13 cellular contexts compared by ENCODE assay signal in genomic region chr18:59055345-59056032, GRCh38.
A peak's percentile ranks its signal among the peaks of the same experiment; 100 is the strongest.
DNase-seq lines count a peak whose midpoint lies in the region; ATAC-seq and TF ChIP-seq lines count a peak whose summit lies in the region.
"Had no signal": no experiment of that assay in that cellular context is flagged by ENCODE, and none has a peak within 500 bp of the region (broad histone marks: within the 10 kb centered on the region; RNA-seq: fewer than 3 reads in every experiment).

No MANE protein-coding gene starts in this region.

- in situ Hi-C loops in gastrocnemius medialis (cut with MboI; ENCODE audit: low sequenced_read_pairs in 4 of 4) = loop anchor here in 3 of 4 donors (5.0 to 25.0 kb wide), 2 partner anchors 273 to 518 kb away; no protein-coding TSS in a partner anchor

- H3K9ac ChIP-seq in OCI-LY3 (ENCODE audit: low read length) = no peak overlapping the region

- intact Hi-C loops in gastrocnemius medialis (cut with DNase I; ENCODE audit: low total_unique reads) = loop anchor here (2.0 to 5.0 kb wide), 3 partner anchors 65 to 188 kb away; no protein-coding TSS in a partner anchor
- intact Hi-C loops in spleen (cut with DNase I; ENCODE audit: low total_unique reads) = loop anchor here (5.0 kb wide), 1 partner anchor 273 kb away; no protein-coding TSS in a partner anchor

- DNase-seq in GM12864 (ENCODE audit: low read depth) (no peak), epithelial cell of esophagus (ENCODE audit: low read depth) (peak; percentile 14), gastrocnemius medialis (no peak), spleen (no peak), NOMO-1 treated with DMSO at 0.1 percent for 48 hours (lab: John Stamatoyannopoulos, UW; ENCODE audit: unreplicated experiment) (no peak)
- DNase-seq in central memory CD4-positive, alpha-beta T cell = no peak
- no peak for DNase-seq in stimulated activated naive CD4-positive, alpha-beta T cell (lab: John Stamatoyannopoulos, UW)
- DNase-seq: activated CD8-positive, alpha-beta memory T cell treated with anti-CD3 and anti-CD28 coated beads, Interleukin-2, amount 10 ng/mL, durations not matched to agents 7 days and 5 days; activated naive CD4-positive, alpha-beta T cell treated with anti-CD3 and anti-CD28 coated beads, Interleukin-2, amount 50 U/mL, for 16 hours; left ventricle myocardium superior; stimulated activated CD4-positive, alpha-beta T cell treated with anti-CD3 and anti-CD28 coated beads, Interleukin-2, amount 100 ng/mL, for 24 hours had no signal

- ATAC-seq in gastrocnemius medialis = no peak
- ATAC-seq: activated CD8-positive, alpha-beta memory T cell treated with anti-CD3 and anti-CD28 coated beads, Interleukin-2, amount 10 ng/mL, durations not matched to agents 7 days and 5 days; stimulated activated effector memory CD8-positive, alpha-beta T cell treated with anti-CD3 and anti-CD28 coated beads, Interleukin-12 subunit alpha, Interleukin-12 subunit beta, amount 100 ng/mL, for 72 hours had no signal

- H3K4me1 ChIP-seq in OCI-LY3 (ENCODE audit: low read length) (peaks cover 37% of the 10 kb centered on the region), gastrocnemius medialis (peaks cover 21 to 33% of the 10 kb centered on the region in 2 donors), spleen (peaks cover 0 to 27% (median 8%) of the 10 kb centered on the region in 6 donors)

- no peaks in the 10 kb centered on the region for H3K27me3 ChIP-seq in OCI-LY3 (ENCODE audit: low read depth, low read length)
- H3K27me3 ChIP-seq in gastrocnemius medialis = no peaks in the 10 kb centered on the region
- no peaks in the 10 kb centered on the region for H3K27me3 ChIP-seq in spleen (replicated peaks in 1 of 7)

- no peaks in the 10 kb centered on the region for H3K36me3 ChIP-seq in OCI-LY3 (replicated peaks; ENCODE audit: low read depth, low read length)
- H3K36me3 ChIP-seq in gastrocnemius medialis = no peaks in the 10 kb centered on the region
- no peaks in the 10 kb centered on the region for H3K36me3 ChIP-seq in spleen

- H3K4me2 ChIP-seq in OCI-LY3 (ENCODE audit: low read length) = peak overlapping the region; percentile 53

- H3K27ac ChIP-seq in OCI-LY3 (ENCODE audit: low read length) (no peak overlapping the region), gastrocnemius medialis (peak overlapping the region; percentile 25 to 73 (median 61)), spleen (peak overlapping the region in 4 of 8 donors; percentile 39 to 50 (median 44))

- no peak overlapping the region for H3K4me3 ChIP-seq in GM12864 (ENCODE audit: low read depth, low read length)
- no peak overlapping the region for H3K4me3 ChIP-seq in OCI-LY3 (ENCODE audit: low read length)
- no peak overlapping the region for H3K4me3 ChIP-seq in epithelial cell of esophagus (ENCODE audit: low read length)
- no peak overlapping the region for H3K4me3 ChIP-seq in gastrocnemius medialis
- no peak overlapping the region for H3K4me3 ChIP-seq in spleen

- H3K79me2 ChIP-seq in OCI-LY3 (ENCODE audit: low read length) = no peaks in the 10 kb centered on the region

- WGBS in spleen, 5 donors = 94 to 96% (median 95%) methylated on average over 4 of the region's 4 CpGs

- no peaks in the 10 kb centered on the region for H4K20me1 ChIP-seq in OCI-LY3 (ENCODE audit: insufficient read depth, low read length)

- no peak for TF ChIP-seq POLR2A in gastrocnemius medialis (IDR thresholded peaks at IDR 0.05)
- TF ChIP-seq POLR2A in spleen (IDR thresholded peaks at IDR 0.05) = no peak

- peak; percentile 12 for TF ChIP-seq CTCF in GM12864 (IDR thresholded peaks at IDR 0.05; ENCODE audit: low read depth, low read length, missing control alignments)
- TF ChIP-seq CTCF in OCI-LY3 (IDR thresholded peaks at IDR 0.05; ENCODE audit: low read depth, low read length) = peak; percentile 71
- peak; percentile 13 for TF ChIP-seq CTCF in epithelial cell of esophagus (IDR thresholded peaks at IDR 0.05; ENCODE audit: insufficient read depth, low read depth, low read length, missing control alignments)
- no peak for TF ChIP-seq CTCF in gastrocnemius medialis (IDR thresholded peaks at IDR 0.05 in 4 of 5, conservative IDR thresholded peaks at IDR 0.05 in 1 of 5)
- TF ChIP-seq CTCF in spleen (IDR thresholded peaks at IDR 0.05 in 8 of 11, conservative IDR thresholded peaks at IDR 0.05 in 3 of 11) = no peak

- H2AFZ ChIP-seq in OCI-LY3 (ENCODE audit: low read depth, low read length) = no peak overlapping the region

- H3K9me3 ChIP-seq in OCI-LY3 (ENCODE audit: insufficient read depth, low read length) (no peaks in the 10 kb centered on the region), gastrocnemius medialis (no peaks in the 10 kb centered on the region), spleen (no peaks in the 10 kb centered on the region)

Comparison
In these comparisons a context has a peak if more than half of its experiments do, and no peak if none do; other contexts are left out.
1. CTCF ChIP-seq: peak in GM12864 (single experiment), OCI-LY3 (single experiment) and epithelial cell of esophagus (single experiment); none in gastrocnemius medialis (0 of 5) and spleen (0 of 11).